Comparison of ENCODE assay signal across 17 cellular contexts in genomic region chr6:125816828-125817280, GRCh38.
"Had no signal": no experiment of that assay in that cellular context is flagged by ENCODE, and none has a peak within 500 bp of the region (broad histone marks: within the 10 kb centered on the region; RNA-seq: fewer than 3 reads in every experiment).

No MANE protein-coding gene starts in this region.

- ATAC-seq: activated CD8-positive, alpha-beta memory T cell treated with anti-CD3 and anti-CD28 coated beads, Interleukin-2, amount 10 ng/mL, durations not matched to agents 7 days and 5 days; left cardiac atrium; lower lobe of right lung had no signal

- H3K36me3 ChIP-seq: breast epithelium, lower lobe of right lung, thyroid gland had no signal

- H3K9ac ChIP-seq: parathyroid adenoma had no signal

- H3K4me3 ChIP-seq: breast epithelium, lower lobe of right lung, thyroid gland had no signal

- DNase-seq: activated CD4-positive, alpha-beta T cell treated with anti-CD3 and anti-CD28 coated beads, Interleukin-2, amount 50 U/mL, for 4 hours; activated CD4-positive, CD25-positive, alpha-beta regulatory T cell; activated CD8-positive, alpha-beta memory T cell treated with anti-CD3 and anti-CD28 coated beads, Interleukin-2, amount 10 ng/mL, durations not matched to agents 7 days and 5 days; activated naive CD4-positive, alpha-beta T cell treated with Interleukin-2 at 50 U/mL for 16 hours; amygdala; dermis blood vessel endothelial cell; endodermal cell; glutamatergic neuron; immature natural killer cell; left cardiac atrium; lower lobe of right lung; midbrain; stimulated activated CD4-positive, alpha-beta T cell treated with anti-CD3 and anti-CD28 coated beads, Interleukin-4, amount 100 ng/mL, for 24 hours; T-helper 2 cell; thyroid gland had no signal

- H3K27me3 ChIP-seq: breast epithelium, thyroid gland had no signal

- H2AFZ ChIP-seq: parathyroid adenoma had no signal

- H3K27ac ChIP-seq: breast epithelium, lower lobe of right lung, parathyroid adenoma, thyroid gland had no signal

- H3K9me3 ChIP-seq: breast epithelium, lower lobe of right lung, thyroid gland had no signal
